1 cellular context compared by ENCODE assay signal in genomic region chr12:88782357-88782756, GRCh38.
TF ChIP-seq lines count a peak whose summit lies in the region.

No MANE protein-coding gene starts in this region.

TF ChIP-seq in GM23338, 12 proteins besides CTCF, POLR2A, EP300 and RAD21 (continued from another document):
- TF ChIP-seq REST (IDR thresholded peaks at IDR 0.05; ENCODE audit: unreplicated experiment) (no peak), ZNF331 (CRISPR knock-in tag; IDR thresholded peaks at IDR 0.05; ENCODE audit: low read depth) (no peak), ZNF114 (CRISPR knock-in tag; IDR thresholded peaks at IDR 0.05) (no peak), CREB1 (CRISPR knock-in tag; IDR thresholded peaks at IDR 0.05; ENCODE audit: low read depth) (no peak)
